ENCODE assay signal across 25 cellular contexts in genomic region chr13:105073041-105073440, GRCh38.
"Had no signal": no experiment of that assay in that cellular context is flagged by ENCODE, and none has a peak within 500 bp of the region (broad histone marks: within the 10 kb centered on the region; RNA-seq: fewer than 3 reads in every experiment).

No MANE protein-coding gene starts in this region.

- H3K4me1 Mint-ChIP-seq: endodermal cell, mesothelial cell of epicardium had no signal

- ATAC-seq: effector memory CD8-positive, alpha-beta T cell; esophagus mucosa; gastrocnemius medialis; heart left ventricle; left cardiac atrium; left lung; left ventricle myocardium superior; lower lobe of right lung; mucosa of descending colon had no signal

- H3K4me3 Mint-ChIP-seq: dendritic cell treated with granulocyte-macrophage colony-stimulating factor and Interleukin-4, amounts not matched to agents 40 ng/mL and 50 ng/mL, for 4 days; effector memory CD8-positive, alpha-beta T cell; endodermal cell; mesothelial cell of epicardium had no signal

- DNase-seq: colonic mucosa; cortex of kidney; effector CD8-positive, alpha-beta T cell; effector memory CD8-positive, alpha-beta T cell; endodermal cell; erythroblast; esophagus squamous epithelium; foreskin fibroblast; foreskin melanocyte; gastrocnemius medialis; heart left ventricle; hippocampal formation; left cardiac atrium; left ventricle myocardium superior; lower lobe of right lung; mesenchymal stem cell had no signal

- H3K4me3 ChIP-seq: colonic mucosa, esophagus squamous epithelium, gastrocnemius medialis, heart left ventricle, left lung, lower lobe of right lung, mucosa of descending colon had no signal

- H3K27me3 Mint-ChIP-seq: dendritic cell treated with granulocyte-macrophage colony-stimulating factor and Interleukin-4, amounts not matched to agents 40 ng/mL and 50 ng/mL, for 4 days; effector memory CD8-positive, alpha-beta T cell had no signal

- FAIRE-seq: endometrium, islet of Langerhans, keratinocyte had no signal

- H3K4me1 ChIP-seq: colonic mucosa, esophagus squamous epithelium, gastrocnemius medialis, left lung, lower lobe of right lung had no signal

- H3K27ac ChIP-seq: colonic mucosa, epithelial cell of prostate, esophagus squamous epithelium, gastrocnemius medialis, heart left ventricle, left lung, lower lobe of right lung had no signal

- H3K36me3 Mint-ChIP-seq: mesothelial cell of epicardium had no signal

- H3K36me3 ChIP-seq: colonic mucosa, esophagus squamous epithelium, gastrocnemius medialis, heart left ventricle, left lung, lower lobe of right lung had no signal

- H3K9me3 ChIP-seq: colonic mucosa, esophagus squamous epithelium, gastrocnemius medialis, heart left ventricle, left lung, lower lobe of right lung, mucosa of descending colon had no signal

- H3K27ac Mint-ChIP-seq: dendritic cell treated with granulocyte-macrophage colony-stimulating factor and Interleukin-4, amounts not matched to agents 40 ng/mL and 50 ng/mL, for 4 days; effector memory CD8-positive, alpha-beta T cell; endodermal cell; mesothelial cell of epicardium had no signal

- H3K9me3 Mint-ChIP-seq: endodermal cell, mesothelial cell of epicardium had no signal

- H3K27me3 ChIP-seq: colonic mucosa, esophagus squamous epithelium, gastrocnemius medialis, heart left ventricle, left lung had no signal
